1 cellular context compared by ENCODE assay signal in the genomic region with DNA sequence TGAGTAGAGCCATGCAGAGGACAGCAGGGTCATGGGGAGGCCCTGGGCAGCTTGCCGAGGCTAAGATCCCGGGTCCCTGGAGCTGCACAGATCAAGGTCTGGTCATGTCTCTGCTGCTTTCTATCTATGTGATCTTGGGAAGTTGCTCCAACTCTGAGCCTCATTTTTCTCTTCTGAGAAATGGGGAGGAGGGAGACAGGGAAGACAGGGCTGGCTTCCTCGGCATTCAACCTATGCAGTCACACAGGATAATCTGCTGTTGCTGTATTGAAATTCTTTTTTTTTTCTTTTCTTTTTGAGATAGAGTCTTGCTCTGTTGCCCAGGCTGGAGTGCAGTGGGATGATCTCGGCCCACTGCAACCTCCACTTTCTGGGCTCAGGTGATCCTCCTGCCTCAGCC.
TF ChIP-seq lines count a peak whose summit lies in the region.

No MANE protein-coding gene starts in this region.

TF ChIP-seq in GM12878, 131 proteins besides CTCF, POLR2A, EP300 and RAD21:
- TF ChIP-seq HDAC2 (IDR thresholded peaks at IDR 0.05) (no peak), KLF5 (IDR thresholded peaks at IDR 0.05; ENCODE audit: partially characterized antibody) (no peak), STAT1 (conservative IDR thresholded peaks at IDR 0.05) (no peak), TBL1XR1 (IDR thresholded peaks at IDR 0.05; ENCODE audit: low read depth, low read length) (no peak), YBX1 (IDR thresholded peaks at IDR 0.05) (no peak), SIN3A (IDR thresholded peaks at IDR 0.05; ENCODE audit: low read depth, low read length) (no peak), JUNB (IDR thresholded peaks at IDR 0.05) (no peak)
- TF ChIP-seq, protein P1, sequence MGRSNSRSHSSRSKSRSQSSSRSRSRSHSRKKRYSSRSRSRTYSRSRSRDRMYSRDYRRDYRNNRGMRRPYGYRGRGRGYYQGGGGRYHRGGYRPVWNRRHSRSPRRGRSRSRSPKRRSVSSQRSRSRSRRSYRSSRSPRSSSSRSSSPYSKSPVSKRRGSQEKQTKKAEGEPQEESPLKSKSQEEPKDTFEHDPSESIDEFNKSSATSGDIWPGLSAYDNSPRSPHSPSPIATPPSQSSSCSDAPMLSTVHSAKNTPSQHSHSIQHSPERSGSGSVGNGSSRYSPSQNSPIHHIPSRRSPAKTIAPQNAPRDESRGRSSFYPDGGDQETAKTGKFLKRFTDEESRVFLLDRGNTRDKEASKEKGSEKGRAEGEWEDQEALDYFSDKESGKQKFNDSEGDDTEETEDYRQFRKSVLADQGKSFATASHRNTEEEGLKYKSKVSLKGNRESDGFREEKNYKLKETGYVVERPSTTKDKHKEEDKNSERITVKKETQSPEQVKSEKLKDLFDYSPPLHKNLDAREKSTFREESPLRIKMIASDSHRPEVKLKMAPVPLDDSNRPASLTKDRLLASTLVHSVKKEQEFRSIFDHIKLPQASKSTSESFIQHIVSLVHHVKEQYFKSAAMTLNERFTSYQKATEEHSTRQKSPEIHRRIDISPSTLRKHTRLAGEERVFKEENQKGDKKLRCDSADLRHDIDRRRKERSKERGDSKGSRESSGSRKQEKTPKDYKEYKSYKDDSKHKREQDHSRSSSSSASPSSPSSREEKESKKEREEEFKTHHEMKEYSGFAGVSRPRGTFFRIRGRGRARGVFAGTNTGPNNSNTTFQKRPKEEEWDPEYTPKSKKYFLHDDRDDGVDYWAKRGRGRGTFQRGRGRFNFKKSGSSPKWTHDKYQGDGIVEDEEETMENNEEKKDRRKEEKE (IDR thresholded peaks at IDR 0.05): no peak
- TF ChIP-seq, protein P2, sequence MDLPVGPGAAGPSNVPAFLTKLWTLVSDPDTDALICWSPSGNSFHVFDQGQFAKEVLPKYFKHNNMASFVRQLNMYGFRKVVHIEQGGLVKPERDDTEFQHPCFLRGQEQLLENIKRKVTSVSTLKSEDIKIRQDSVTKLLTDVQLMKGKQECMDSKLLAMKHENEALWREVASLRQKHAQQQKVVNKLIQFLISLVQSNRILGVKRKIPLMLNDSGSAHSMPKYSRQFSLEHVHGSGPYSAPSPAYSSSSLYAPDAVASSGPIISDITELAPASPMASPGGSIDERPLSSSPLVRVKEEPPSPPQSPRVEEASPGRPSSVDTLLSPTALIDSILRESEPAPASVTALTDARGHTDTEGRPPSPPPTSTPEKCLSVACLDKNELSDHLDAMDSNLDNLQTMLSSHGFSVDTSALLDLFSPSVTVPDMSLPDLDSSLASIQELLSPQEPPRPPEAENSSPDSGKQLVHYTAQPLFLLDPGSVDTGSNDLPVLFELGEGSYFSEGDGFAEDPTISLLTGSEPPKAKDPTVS (IDR thresholded peaks at IDR 0.05; ENCODE audit: low read depth, low read length): no peak
